19 cellular contexts compared by ENCODE assay signal in genomic region chr3:107456501-107456900, GRCh38.
"Had no signal": no experiment of that assay in that cellular context is flagged by ENCODE, and none has a peak within 500 bp of the region (broad histone marks: within the 10 kb centered on the region; RNA-seq: fewer than 3 reads in every experiment).

No MANE protein-coding gene starts in this region.

- H3K4me3 ChIP-seq: PC-9, Peyer's patch, SJCRH30 had no signal

- DNase-seq: Karpas-422, KG1, MM.1S, NCI-H1092 treated with DMSO at 0.1 percent for 48 hours, NCI-H1436, NCI-H187, NCI-H2029, NCI-H2081 treated with DMSO at 0.1 percent for 48 hours, NCI-H2171, NCI-H226, NCI-H446, NCI-H510A, NCI-H524 treated with DMSO at 0.1 percent for 48 hours, NCI-H69, NCI-H774, PC-9, Peyer's patch, SHP77 treated with DMSO at 0.1 percent for 48 hours, SJCRH30 had no signal
